1 cellular context compared by ENCODE assay signal in the genomic region with DNA sequence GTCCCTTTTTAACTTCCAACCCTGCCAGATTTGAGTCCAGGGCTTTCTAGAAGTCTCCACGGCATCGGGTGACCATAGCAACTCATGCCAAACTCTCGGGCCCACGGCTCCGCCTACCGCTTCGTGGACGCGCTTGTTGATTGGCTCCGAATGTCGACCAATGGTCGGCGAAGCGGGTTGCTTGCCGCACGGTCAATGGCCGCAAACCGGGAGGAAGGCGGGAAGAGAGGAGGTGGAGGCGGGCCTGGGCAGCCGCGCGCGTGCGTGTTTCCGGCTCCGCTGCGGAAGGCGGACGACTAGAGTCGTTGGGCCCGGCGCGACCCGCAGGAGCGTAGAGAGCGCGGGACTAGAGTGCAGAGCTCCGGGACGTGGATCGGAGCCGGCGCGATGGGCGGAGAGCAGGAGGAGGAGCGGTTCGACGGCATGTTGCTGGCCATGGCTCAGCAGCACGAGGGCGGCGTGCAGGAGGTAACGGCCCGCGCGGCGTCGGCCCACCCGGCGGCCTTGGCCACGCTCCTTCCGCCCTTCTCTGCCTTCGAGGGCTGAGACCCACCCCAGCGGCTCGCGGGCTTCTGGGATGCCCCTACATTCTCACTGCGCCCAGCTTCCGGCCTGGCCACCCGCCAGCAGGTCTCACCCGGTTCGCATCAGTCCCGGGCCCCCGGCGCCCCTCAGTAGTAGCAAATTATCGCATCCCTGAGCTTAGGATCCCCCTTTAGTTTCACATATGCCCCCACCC.
TF ChIP-seq lines count a peak whose summit lies in the region.

A gene (plus strand): TSS at position 282 of the 739 bp plus-strand sequence. CDS start 106 bp downstream, at position 388.

TF ChIP-seq in HepG2, 621 proteins besides CTCF, POLR2A, EP300 and RAD21 (continued from another document and continues in another):
- TF ChIP-seq, protein P1, sequence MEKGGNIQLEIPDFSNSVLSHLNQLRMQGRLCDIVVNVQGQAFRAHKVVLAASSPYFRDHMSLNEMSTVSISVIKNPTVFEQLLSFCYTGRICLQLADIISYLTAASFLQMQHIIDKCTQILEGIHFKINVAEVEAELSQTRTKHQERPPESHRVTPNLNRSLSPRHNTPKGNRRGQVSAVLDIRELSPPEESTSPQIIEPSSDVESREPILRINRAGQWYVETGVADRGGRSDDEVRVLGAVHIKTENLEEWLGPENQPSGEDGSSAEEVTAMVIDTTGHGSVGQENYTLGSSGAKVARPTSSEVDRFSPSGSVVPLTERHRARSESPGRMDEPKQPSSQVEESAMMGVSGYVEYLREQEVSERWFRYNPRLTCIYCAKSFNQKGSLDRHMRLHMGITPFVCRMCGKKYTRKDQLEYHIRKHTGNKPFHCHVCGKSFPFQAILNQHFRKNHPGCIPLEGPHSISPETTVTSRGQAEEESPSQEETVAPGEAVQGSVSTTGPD (CRISPR knock-in tag; IDR thresholded peaks at IDR 0.05): no peak
- TF ChIP-seq PTBP1 (IDR thresholded peaks at IDR 0.05; ENCODE audit: low read depth, low read length, poor library complexity, severe bottlenecking) (no peak), HOXA3 (CRISPR knock-in tag; IDR thresholded peaks at IDR 0.05) (peak; percentile 85), MBD4 (IDR thresholded peaks at IDR 0.05; ENCODE audit: borderline replicate concordance, low read length) (no peak), KLF15 (CRISPR knock-in tag; IDR thresholded peaks at IDR 0.05; ENCODE audit: borderline replicate concordance) (peak; percentile 52; the same call in 1 of the 2 replicates), ZNF207 (IDR thresholded peaks at IDR 0.05; ENCODE audit: borderline replicate concordance) (no peak), NR2F1 (CRISPR knock-in tag; IDR thresholded peaks at IDR 0.05) (0 out of 4 replicates have a peak, but pooled peaks of 1 of the 2 experiments have one; percentile 12), CBX2 (IDR thresholded peaks at IDR 0.05; ENCODE audit: low read depth, low read length) (no peak), CBX2 (CRISPR knock-in tag; IDR thresholded peaks at IDR 0.05; ENCODE audit: low read depth) (no peak), ZNF17 (CRISPR knock-in tag; IDR thresholded peaks at IDR 0.05) (no peak), ZNF30 (CRISPR knock-in tag; IDR thresholded peaks at IDR 0.05) (peak; percentile 77; the same call in 1 of the 2 replicates), HMGA1 (CRISPR knock-in tag; conservative IDR thresholded peaks at IDR 0.05) (no peak), ATF7-NPFF (CRISPR knock-in tag; IDR thresholded peaks at IDR 0.05; ENCODE audit: low read depth) (peak; percentile 89; the same call in 1 of the 2 replicates), SMAD1 (CRISPR knock-in tag; IDR thresholded peaks at IDR 0.05; ENCODE audit: borderline replicate concordance, low read depth) (no peak; the same call in 1 of the 2 replicates), PAWR (CRISPR knock-in tag; IDR thresholded peaks at IDR 0.05; ENCODE audit: borderline replicate concordance) (no peak), HHEX (CRISPR knock-in tag; IDR thresholded peaks at IDR 0.05) (no peak), ZNF747 (CRISPR knock-in tag; IDR thresholded peaks at IDR 0.05; ENCODE audit: borderline replicate concordance) (peak; percentile 21; the same call in 1 of the 2 replicates), ZBTB42 (CRISPR knock-in tag; IDR thresholded peaks at IDR 0.05) (peak; percentile 82), TGIF2 (CRISPR knock-in tag; IDR thresholded peaks at IDR 0.05) (no peak), ZFX (CRISPR knock-in tag; IDR thresholded peaks at IDR 0.05; ENCODE audit: low read depth) (peak; percentile 97), NR2C2 (CRISPR knock-in tag; IDR thresholded peaks at IDR 0.05; ENCODE audit: borderline replicate concordance) (no peak), U2AF2 (IDR thresholded peaks at IDR 0.05; ENCODE audit: low read depth, low read length) (no peak), ZNF577 (CRISPR knock-in tag; IDR thresholded peaks at IDR 0.05; ENCODE audit: borderline replicate concordance, low read depth) (no peak), ZNF225 (CRISPR knock-in tag; IDR thresholded peaks at IDR 0.05) (no peak), ZSCAN9 (CRISPR knock-in tag; IDR thresholded peaks at IDR 0.05; ENCODE audit: borderline replicate concordance) (no peak), ZNF337 (CRISPR knock-in tag; IDR thresholded peaks at IDR 0.05; ENCODE audit: borderline replicate concordance, low read depth) (peak; percentile 91; the same call in 1 of the 2 replicates), TEAD3 (CRISPR knock-in tag; optimal IDR thresholded peaks at IDR 0.05; ENCODE audit: borderline replicate concordance) (peak; percentile 14), ZNF382 (CRISPR knock-in tag; IDR thresholded peaks at IDR 0.05; ENCODE audit: borderline replicate concordance) (no peak), NRL (CRISPR knock-in tag; IDR thresholded peaks at IDR 0.05; ENCODE audit: borderline replicate concordance) (peak; percentile 92), RNF2 (conservative IDR thresholded peaks at IDR 0.05; ENCODE audit: low read depth) (peak; percentile 94), ZNF670 (CRISPR knock-in tag; IDR thresholded peaks at IDR 0.05; ENCODE audit: borderline replicate concordance) (no peak; the same call in 1 of the 2 replicates), SOX5 (CRISPR knock-in tag; IDR thresholded peaks at IDR 0.05; ENCODE audit: borderline replicate concordance) (no peak), CENPT (CRISPR knock-in tag; IDR thresholded peaks at IDR 0.05; ENCODE audit: low read depth) (no peak)
- TF ChIP-seq, protein P2, sequence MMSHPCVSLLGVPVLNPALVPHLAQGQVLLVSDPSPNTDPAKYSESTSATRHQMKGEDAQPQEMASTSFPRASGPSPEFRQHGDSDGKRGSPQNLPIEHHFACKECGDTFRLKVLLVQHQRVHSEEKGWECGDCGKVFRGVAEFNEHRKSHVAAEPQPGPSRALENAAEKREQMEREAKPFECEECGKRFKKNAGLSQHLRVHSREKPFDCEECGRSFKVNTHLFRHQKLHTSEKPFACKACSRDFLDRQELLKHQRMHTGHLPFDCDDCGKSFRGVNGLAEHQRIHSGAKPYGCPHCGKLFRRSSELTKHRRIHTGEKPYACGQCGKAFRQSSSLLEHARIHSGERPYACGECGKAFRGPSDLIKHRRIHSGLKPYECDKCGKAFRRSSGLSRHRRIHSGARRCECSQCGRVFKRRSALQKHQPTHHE (CRISPR knock-in tag; IDR thresholded peaks at IDR 0.05; ENCODE audit: borderline replicate concordance): no peak; the same call in 1 of the 2 replicates
- TF ChIP-seq, protein P3, sequence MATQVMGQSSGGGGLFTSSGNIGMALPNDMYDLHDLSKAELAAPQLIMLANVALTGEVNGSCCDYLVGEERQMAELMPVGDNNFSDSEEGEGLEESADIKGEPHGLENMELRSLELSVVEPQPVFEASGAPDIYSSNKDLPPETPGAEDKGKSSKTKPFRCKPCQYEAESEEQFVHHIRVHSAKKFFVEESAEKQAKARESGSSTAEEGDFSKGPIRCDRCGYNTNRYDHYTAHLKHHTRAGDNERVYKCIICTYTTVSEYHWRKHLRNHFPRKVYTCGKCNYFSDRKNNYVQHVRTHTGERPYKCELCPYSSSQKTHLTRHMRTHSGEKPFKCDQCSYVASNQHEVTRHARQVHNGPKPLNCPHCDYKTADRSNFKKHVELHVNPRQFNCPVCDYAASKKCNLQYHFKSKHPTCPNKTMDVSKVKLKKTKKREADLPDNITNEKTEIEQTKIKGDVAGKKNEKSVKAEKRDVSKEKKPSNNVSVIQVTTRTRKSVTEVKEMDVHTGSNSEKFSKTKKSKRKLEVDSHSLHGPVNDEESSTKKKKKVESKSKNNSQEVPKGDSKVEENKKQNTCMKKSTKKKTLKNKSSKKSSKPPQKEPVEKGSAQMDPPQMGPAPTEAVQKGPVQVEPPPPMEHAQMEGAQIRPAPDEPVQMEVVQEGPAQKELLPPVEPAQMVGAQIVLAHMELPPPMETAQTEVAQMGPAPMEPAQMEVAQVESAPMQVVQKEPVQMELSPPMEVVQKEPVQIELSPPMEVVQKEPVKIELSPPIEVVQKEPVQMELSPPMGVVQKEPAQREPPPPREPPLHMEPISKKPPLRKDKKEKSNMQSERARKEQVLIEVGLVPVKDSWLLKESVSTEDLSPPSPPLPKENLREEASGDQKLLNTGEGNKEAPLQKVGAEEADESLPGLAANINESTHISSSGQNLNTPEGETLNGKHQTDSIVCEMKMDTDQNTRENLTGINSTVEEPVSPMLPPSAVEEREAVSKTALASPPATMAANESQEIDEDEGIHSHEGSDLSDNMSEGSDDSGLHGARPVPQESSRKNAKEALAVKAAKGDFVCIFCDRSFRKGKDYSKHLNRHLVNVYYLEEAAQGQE (IDR thresholded peaks at IDR 0.05; ENCODE audit: borderline replicate concordance in 1 of 2, low read depth in 1 of 2, low read length in 2 of 2): peak in 1 of 2 experiments; percentile 23; a peak in 1 of 4 replicates
- TF ChIP-seq, protein P4, sequence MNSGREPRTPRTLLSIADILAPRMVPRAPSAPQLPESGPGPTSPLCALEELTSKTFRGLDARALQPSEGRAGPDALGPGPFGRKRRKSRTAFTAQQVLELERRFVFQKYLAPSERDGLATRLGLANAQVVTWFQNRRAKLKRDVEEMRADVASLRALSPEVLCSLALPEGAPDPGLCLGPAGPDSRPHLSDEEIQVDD (CRISPR knock-in tag; IDR thresholded peaks at IDR 0.05; ENCODE audit: borderline replicate concordance): no peak; the same call in 1 of the 2 replicates
- TF ChIP-seq, protein P5, sequence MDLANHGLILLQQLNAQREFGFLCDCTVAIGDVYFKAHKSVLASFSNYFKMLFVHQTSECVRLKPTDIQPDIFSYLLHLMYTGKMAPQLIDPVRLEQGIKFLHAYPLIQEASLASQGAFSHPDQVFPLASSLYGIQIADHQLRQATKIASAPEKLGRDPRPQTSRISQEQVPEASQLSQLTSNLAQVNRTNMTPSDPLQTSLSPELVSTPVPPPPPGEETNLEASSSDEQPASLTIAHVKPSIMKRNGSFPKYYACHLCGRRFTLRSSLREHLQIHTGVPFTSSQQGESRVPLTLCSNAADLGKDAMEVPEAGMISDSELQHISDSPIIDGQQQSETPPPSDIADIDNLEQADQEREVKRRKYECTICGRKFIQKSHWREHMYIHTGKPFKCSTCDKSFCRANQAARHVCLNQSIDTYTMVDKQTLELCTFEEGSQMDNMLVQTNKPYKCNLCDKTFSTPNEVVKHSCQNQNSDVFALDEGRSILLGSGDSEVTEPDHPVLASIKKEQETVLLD (CRISPR knock-in tag; IDR thresholded peaks at IDR 0.05; ENCODE audit: low read depth): no peak
- TF ChIP-seq, protein P6, sequence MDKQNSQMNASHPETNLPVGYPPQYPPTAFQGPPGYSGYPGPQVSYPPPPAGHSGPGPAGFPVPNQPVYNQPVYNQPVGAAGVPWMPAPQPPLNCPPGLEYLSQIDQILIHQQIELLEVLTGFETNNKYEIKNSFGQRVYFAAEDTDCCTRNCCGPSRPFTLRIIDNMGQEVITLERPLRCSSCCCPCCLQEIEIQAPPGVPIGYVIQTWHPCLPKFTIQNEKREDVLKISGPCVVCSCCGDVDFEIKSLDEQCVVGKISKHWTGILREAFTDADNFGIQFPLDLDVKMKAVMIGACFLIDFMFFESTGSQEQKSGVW (CRISPR knock-in tag; IDR thresholded peaks at IDR 0.05; ENCODE audit: borderline replicate concordance): no peak
- TF ChIP-seq, protein P7, sequence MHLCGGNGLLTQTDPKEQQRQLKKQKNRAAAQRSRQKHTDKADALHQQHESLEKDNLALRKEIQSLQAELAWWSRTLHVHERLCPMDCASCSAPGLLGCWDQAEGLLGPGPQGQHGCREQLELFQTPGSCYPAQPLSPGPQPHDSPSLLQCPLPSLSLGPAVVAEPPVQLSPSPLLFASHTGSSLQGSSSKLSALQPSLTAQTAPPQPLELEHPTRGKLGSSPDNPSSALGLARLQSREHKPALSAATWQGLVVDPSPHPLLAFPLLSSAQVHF (CRISPR knock-in tag; IDR thresholded peaks at IDR 0.05): peak; percentile 76; the same call in 1 of the 2 replicates
- TF ChIP-seq, protein P8, sequence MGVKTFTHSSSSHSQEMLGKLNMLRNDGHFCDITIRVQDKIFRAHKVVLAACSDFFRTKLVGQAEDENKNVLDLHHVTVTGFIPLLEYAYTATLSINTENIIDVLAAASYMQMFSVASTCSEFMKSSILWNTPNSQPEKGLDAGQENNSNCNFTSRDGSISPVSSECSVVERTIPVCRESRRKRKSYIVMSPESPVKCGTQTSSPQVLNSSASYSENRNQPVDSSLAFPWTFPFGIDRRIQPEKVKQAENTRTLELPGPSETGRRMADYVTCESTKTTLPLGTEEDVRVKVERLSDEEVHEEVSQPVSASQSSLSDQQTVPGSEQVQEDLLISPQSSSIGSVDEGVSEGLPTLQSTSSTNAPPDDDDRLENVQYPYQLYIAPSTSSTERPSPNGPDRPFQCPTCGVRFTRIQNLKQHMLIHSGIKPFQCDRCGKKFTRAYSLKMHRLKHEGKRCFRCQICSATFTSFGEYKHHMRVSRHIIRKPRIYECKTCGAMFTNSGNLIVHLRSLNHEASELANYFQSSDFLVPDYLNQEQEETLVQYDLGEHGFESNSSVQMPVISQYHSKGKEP (CRISPR knock-in tag; IDR thresholded peaks at IDR 0.05): 0 out of 2 replicates have a peak, but pooled peaks have one; percentile 32
- TF ChIP-seq, protein P9, sequence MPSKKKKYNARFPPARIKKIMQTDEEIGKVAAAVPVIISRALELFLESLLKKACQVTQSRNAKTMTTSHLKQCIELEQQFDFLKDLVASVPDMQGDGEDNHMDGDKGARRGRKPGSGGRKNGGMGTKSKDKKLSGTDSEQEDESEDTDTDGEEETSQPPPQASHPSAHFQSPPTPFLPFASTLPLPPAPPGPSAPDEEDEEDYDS (CRISPR knock-in tag; IDR thresholded peaks at IDR 0.05): peak; percentile 81
- TF ChIP-seq, protein P10, sequence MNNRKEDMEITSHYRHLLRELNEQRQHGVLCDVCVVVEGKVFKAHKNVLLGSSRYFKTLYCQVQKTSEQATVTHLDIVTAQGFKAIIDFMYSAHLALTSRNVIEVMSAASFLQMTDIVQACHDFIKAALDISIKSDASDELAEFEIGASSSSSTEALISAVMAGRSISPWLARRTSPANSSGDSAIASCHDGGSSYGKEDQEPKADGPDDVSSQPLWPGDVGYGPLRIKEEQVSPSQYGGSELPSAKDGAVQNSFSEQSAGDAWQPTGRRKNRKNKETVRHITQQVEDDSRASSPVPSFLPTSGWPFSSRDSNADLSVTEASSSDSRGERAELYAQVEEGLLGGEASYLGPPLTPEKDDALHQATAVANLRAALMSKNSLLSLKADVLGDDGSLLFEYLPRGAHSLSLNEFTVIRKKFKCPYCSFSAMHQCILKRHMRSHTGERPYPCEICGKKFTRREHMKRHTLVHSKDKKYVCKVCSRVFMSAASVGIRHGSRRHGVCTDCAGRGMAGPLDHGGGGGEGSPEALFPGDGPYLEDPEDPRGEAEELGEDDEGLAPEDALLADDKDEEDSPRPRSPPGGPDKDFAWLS (CRISPR knock-in tag; IDR thresholded peaks at IDR 0.05; ENCODE audit: borderline replicate concordance): no peak
- TF ChIP-seq, protein P11, sequence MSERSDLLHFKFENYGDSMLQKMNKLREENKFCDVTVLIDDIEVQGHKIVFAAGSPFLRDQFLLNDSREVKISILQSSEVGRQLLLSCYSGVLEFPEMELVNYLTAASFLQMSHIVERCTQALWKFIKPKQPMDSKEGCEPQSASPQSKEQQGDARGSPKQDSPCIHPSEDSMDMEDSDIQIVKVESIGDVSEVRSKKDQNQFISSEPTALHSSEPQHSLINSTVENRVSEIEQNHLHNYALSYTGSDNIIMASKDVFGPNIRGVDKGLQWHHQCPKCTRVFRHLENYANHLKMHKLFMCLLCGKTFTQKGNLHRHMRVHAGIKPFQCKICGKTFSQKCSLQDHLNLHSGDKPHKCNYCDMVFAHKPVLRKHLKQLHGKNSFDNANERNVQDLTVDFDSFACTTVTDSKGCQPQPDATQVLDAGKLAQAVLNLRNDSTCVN (CRISPR knock-in tag; IDR thresholded peaks at IDR 0.05; ENCODE audit: borderline replicate concordance): no peak; the same call in 1 of the 2 replicates
